In genomic region chr19:17183858-17184271, GRCh38 we compare ENCODE assay signal across 9 cellular contexts.
DNase-seq lines count a peak whose midpoint lies in the region; ATAC-seq and TF ChIP-seq lines count a peak whose summit lies in the region.
"Had no signal": no experiment of that assay in that cellular context is flagged by ENCODE, and none has a peak within 500 bp of the region (broad histone marks: within the 10 kb centered on the region; RNA-seq: fewer than 3 reads in every experiment).

No MANE protein-coding gene starts in this region.

- no peaks in the 10 kb centered on the region for H3K79me2 ChIP-seq in OCI-LY3 (ENCODE audit: low read length)

- H2AFZ ChIP-seq in OCI-LY3 (ENCODE audit: low read depth, low read length), result 0 out of 2 replicates have a peak overlapping the region, but pooled peaks have one; percentile 1

- peaks cover 39% of the 10 kb centered on the region for H3K36me3 ChIP-seq in OCI-LY3 (replicated peaks; ENCODE audit: low read depth, low read length)
- H3K36me3 ChIP-seq in effector memory CD4-positive, alpha-beta T cell (ENCODE audit: control insufficient read depth, insufficient read depth, low read length), result peaks cover 23% of the 10 kb centered on the region

- DNase-seq in activated naive CD4-positive, alpha-beta T cell treated with Interleukin-2 at 50 U/mL for 16 hours, result peak; percentile 16
- no peak for DNase-seq in activated naive CD4-positive, alpha-beta T cell treated with anti-CD3 and anti-CD28 coated beads, Interleukin-2, amount 50 U/mL, for 16 hours
- DNase-seq in effector memory CD4-positive, alpha-beta T cell, result no peak
- no peak for DNase-seq in NCI-H226

- no peaks in the 10 kb centered on the region for H3K27me3 ChIP-seq in OCI-LY3 (ENCODE audit: low read depth, low read length)
- no peaks in the 10 kb centered on the region for H3K27me3 ChIP-seq in effector memory CD4-positive, alpha-beta T cell (replicated peaks; ENCODE audit: control insufficient read depth, insufficient read depth, low read length, poor library complexity, severe bottlenecking)

- peak overlapping the region; percentile 46 for H3K27ac ChIP-seq in OCI-LY3 (ENCODE audit: low read length)
- H3K27ac ChIP-seq in effector memory CD4-positive, alpha-beta T cell (ENCODE audit: insufficient read depth, low read length, poor library complexity, severe bottlenecking), result peak overlapping the region; percentile 73
- H3K27ac ChIP-seq: HL-60 had no signal

- H3K4me3 Mint-ChIP-seq in stimulated activated naive CD8-positive, alpha-beta T cell treated with anti-CD3 and anti-CD28 coated beads, Interleukin-15, Interleukin-2, amounts not matched to agents 100 ng/mL and 50 ng/mL, for 24 hours, result peak overlapping the region; percentile 78

- peak overlapping the region; percentile 61 for H3K4me2 ChIP-seq in OCI-LY3 (ENCODE audit: low read length)

- peaks cover 23% of the 10 kb centered on the region for H3K4me1 Mint-ChIP-seq in stimulated activated naive CD8-positive, alpha-beta T cell treated with anti-CD3 and anti-CD28 coated beads, Interleukin-15, Interleukin-2, amounts not matched to agents 100 ng/mL and 50 ng/mL, for 24 hours (ENCODE audit: low read depth)

- peaks cover 16% of the 10 kb centered on the region for H3K4me1 ChIP-seq in OCI-LY3 (ENCODE audit: low read length)
- H3K4me1 ChIP-seq in effector memory CD4-positive, alpha-beta T cell (ENCODE audit: control insufficient read depth, insufficient read depth, low read length, poor library complexity, severe bottlenecking), result peaks cover 13% of the 10 kb centered on the region

- H3K9ac ChIP-seq in OCI-LY3 (ENCODE audit: low read length), result peak overlapping the region; percentile 13; the same call in 1 of the 2 replicates

- no peaks in the 10 kb centered on the region for H4K20me1 ChIP-seq in OCI-LY3 (ENCODE audit: insufficient read depth, low read length)

- no peak for TF ChIP-seq CTCF in OCI-LY3 (IDR thresholded peaks at IDR 0.05; ENCODE audit: low read depth, low read length)

- peak overlapping the region; percentile 95 for H3K27ac Mint-ChIP-seq in stimulated activated naive CD8-positive, alpha-beta T cell treated with anti-CD3 and anti-CD28 coated beads, Interleukin-15, Interleukin-2, amounts not matched to agents 100 ng/mL and 50 ng/mL, for 24 hours

- no peaks in the 10 kb centered on the region for H3K9me3 ChIP-seq in OCI-LY3 (ENCODE audit: insufficient read depth, low read length)
- H3K9me3 ChIP-seq in effector memory CD4-positive, alpha-beta T cell (ENCODE audit: control insufficient read depth, low read length), result no peaks in the 10 kb centered on the region

- no peaks in the 10 kb centered on the region for H3K27me3 Mint-ChIP-seq in stimulated activated naive CD8-positive, alpha-beta T cell treated with anti-CD3 and anti-CD28 coated beads, Interleukin-15, Interleukin-2, amounts not matched to agents 100 ng/mL and 50 ng/mL, for 24 hours

- ATAC-seq in GM21515 (IDR thresholded peaks at IDR 0.05; ENCODE audit: unreplicated experiment), result no peak
- no peak for ATAC-seq in HG03095 (IDR thresholded peaks at IDR 0.05; ENCODE audit: unreplicated experiment)

- peak overlapping the region; percentile 32 for H3K4me3 ChIP-seq in OCI-LY3 (ENCODE audit: low read length)
- peak overlapping the region; percentile 42 for H3K4me3 ChIP-seq in effector memory CD4-positive, alpha-beta T cell (ENCODE audit: insufficient read depth, low read depth, low read length, poor library complexity, severe bottlenecking)

- H3K9me3 Mint-ChIP-seq in stimulated activated naive CD8-positive, alpha-beta T cell treated with anti-CD3 and anti-CD28 coated beads, Interleukin-15, Interleukin-2, amounts not matched to agents 100 ng/mL and 50 ng/mL, for 24 hours, result no peaks in the 10 kb centered on the region

- H3K36me3 Mint-ChIP-seq in stimulated activated naive CD8-positive, alpha-beta T cell treated with anti-CD3 and anti-CD28 coated beads, Interleukin-15, Interleukin-2, amounts not matched to agents 100 ng/mL and 50 ng/mL, for 24 hours (ENCODE audit: low read depth), result peaks cover 24% of the 10 kb centered on the region
